ENCODE assay signal across 8 cellular contexts in genomic region chr6:118186676-118187567, GRCh38.
DNase-seq lines count a peak whose midpoint lies in the region; ATAC-seq and TF ChIP-seq lines count a peak whose summit lies in the region.

No MANE protein-coding gene starts in this region.

- H3K9ac ChIP-seq in fibroblast of lung (ENCODE audit: insufficient read depth, low read length): no peak overlapping the region

- peak; percentile 12 for DNase-seq in GM10266 (ENCODE audit: extremely low spot score)
- DNase-seq in fibroblast of lung (ENCODE audit: low read depth in 2 of 2): peak in 1 of 2 donors; percentile 61
- no peak for DNase-seq in hippocampal formation (lab: John Stamatoyannopoulos, UW)
- no peak for DNase-seq in KBM-7
- no peak for DNase-seq in glomerular visceral epithelial cell (ENCODE audit: extremely low spot score)
- no peak for DNase-seq in DMS 273 (lab: John Stamatoyannopoulos, UW; ENCODE audit: unreplicated experiment)

- H3K4me3 ChIP-seq in fibroblast of lung (replicated peaks in 1 of 4; ENCODE audit: control extremely low read depth in 1 of 4, insufficient read depth in 1 of 4, low read depth in 3 of 4, low read length in 4 of 4): no peak overlapping the region

- no peaks in the 10 kb centered on the region for H3K9me3 ChIP-seq in fibroblast of lung (ENCODE audit: control insufficient read depth, insufficient read depth, low read depth, low read length)

- TF ChIP-seq CTCF in GM10266 (IDR thresholded peaks at IDR 0.05; ENCODE audit: control insufficient read depth, insufficient read depth, low read depth, missing control alignments): no peak
- TF ChIP-seq CTCF in fibroblast of lung (conservative IDR thresholded peaks at IDR 0.05 in 1 of 2, IDR thresholded peaks at IDR 0.05 in 1 of 2; ENCODE audit: low read depth in 1 of 2, low read length in 2 of 2): no peak

- no peaks in the 10 kb centered on the region for H3K36me3 ChIP-seq in fibroblast of lung (ENCODE audit: control insufficient read depth, insufficient read depth, low read length)

- in situ Hi-C loops in KBM-7 (cut with MboI; ENCODE audit: low pct_unique_long_range_greater_than_20kb, low sequenced_read_pairs): no loop called here

- H3K79me2 ChIP-seq in fibroblast of lung (ENCODE audit: control insufficient read depth, insufficient read depth, low read length): no peaks in the 10 kb centered on the region

- H2AFZ ChIP-seq in fibroblast of lung (ENCODE audit: low read length): no peak overlapping the region

- H3K27ac ChIP-seq in fibroblast of lung (ENCODE audit: insufficient read depth, low read length): peak overlapping the region; percentile 46

- H3K4me1 ChIP-seq in fibroblast of lung (ENCODE audit: control insufficient read depth, extremely low read depth, insufficient read depth, low read length): peaks cover 3% of the 10 kb centered on the region

- no peaks in the 10 kb centered on the region for H3K27me3 ChIP-seq in fibroblast of lung (ENCODE audit: control insufficient read depth, insufficient read depth, low read length)

- H4K20me1 ChIP-seq in fibroblast of lung (ENCODE audit: control insufficient read depth, extremely low read depth, insufficient read depth, low read length): no peaks in the 10 kb centered on the region

- H3K4me2 ChIP-seq in fibroblast of lung (ENCODE audit: extremely low read depth, insufficient read depth, low read length): peak overlapping the region; percentile 28

- ATAC-seq in GM19438 (IDR thresholded peaks at IDR 0.05; ENCODE audit: low read depth, unreplicated experiment) (peak; percentile 67), HG03196 (IDR thresholded peaks at IDR 0.05; ENCODE audit: unreplicated experiment) (peak; percentile 49)
